25 cellular contexts compared by ENCODE assay signal in genomic region chr16:14104066-14104465, GRCh38. TPM values are rescaled to one million over a fixed set of nuclear protein-coding genes. Genes with fewer than 3 reads are reported as not detected.
A peak's percentile ranks its signal among the peaks of the same experiment; 100 is the strongest.
DNase-seq lines count a peak whose midpoint lies in the region; ATAC-seq and TF ChIP-seq lines count a peak whose summit lies in the region.
"Had no signal": no experiment of that assay in that cellular context is flagged by ENCODE, and none has a peak within 500 bp of the region (broad histone marks: within the 10 kb centered on the region; RNA-seq: fewer than 3 reads in every experiment).

No MANE protein-coding gene starts in this region.

- ATAC-seq in CD8-positive, alpha-beta T cell: no peak
- ATAC-seq in GM21529 (IDR thresholded peaks at IDR 0.05; ENCODE audit: unreplicated experiment) (peak; percentile 47), gastrocnemius medialis (no peak)
- ATAC-seq: A549, K562 had no signal

- H2AFZ ChIP-seq in mesenchymal stem cell (ENCODE audit: low read depth, low read length): no peak overlapping the region
- H2AFZ ChIP-seq: GM23248 had no signal

- no peaks in the 10 kb centered on the region for H3K27me3 ChIP-seq in CD8-positive, alpha-beta T cell (ENCODE audit: insufficient read depth, low read length)
- no peaks in the 10 kb centered on the region for H3K27me3 ChIP-seq in mesenchymal stem cell (ENCODE audit: control insufficient read depth in 1 of 2, insufficient read depth in 1 of 2, low read length in 2 of 2)
- H3K27me3 ChIP-seq in gastrocnemius medialis: no peaks in the 10 kb centered on the region
- H3K27me3 ChIP-seq: Peyer's patch had no signal

- H2BK12ac ChIP-seq in mesenchymal stem cell (ENCODE audit: low read length in 2 of 2): no peak overlapping the region

- no peak overlapping the region for H3K4me2 ChIP-seq in mesenchymal stem cell (ENCODE audit: low read length, poor library complexity, severe bottlenecking)
- H3K4me2 ChIP-seq: A549 had no signal

- H3K4me3 ChIP-seq in CD8-positive, alpha-beta T cell (ENCODE audit: low read depth, low read length): no peak overlapping the region
- H3K4me3 ChIP-seq in mesenchymal stem cell (ENCODE audit: insufficient read depth in 1 of 2, low read depth in 1 of 2, low read length in 2 of 2): no peak overlapping the region
- no peak overlapping the region for H3K4me3 ChIP-seq in gastrocnemius medialis
- H3K4me3 ChIP-seq: A549, GM23248, K562, Peyer's patch had no signal

- H3K27me3 Mint-ChIP-seq in CD8-positive, alpha-beta T cell (ENCODE audit: low read depth): no peaks in the 10 kb centered on the region
- H3K27me3 Mint-ChIP-seq: B cell had no signal

- no peak overlapping the region for H4K8ac ChIP-seq in mesenchymal stem cell (ENCODE audit: low read length)

- DNase-seq in CD8-positive, alpha-beta T cell: no peak
- DNase-seq in mesenchymal stem cell: no peak
- no peak for DNase-seq in gastrocnemius medialis
- no peak for DNase-seq in NCI-H1092 (lab: John Stamatoyannopoulos, UW)
- no peak for DNase-seq in NCI-H226
- no peak for DNase-seq in NCI-H446 (lab: John Stamatoyannopoulos, UW)
- DNase-seq in stimulated activated naive CD4-positive, alpha-beta T cell treated with Interleukin-2 at 50 U/mL for 16 hours (lab: John Stamatoyannopoulos, UW): no peak
- DNase-seq: DMS53, GDM1, GM23248, H9, HFFc6, MM.1S, NCI-H1048, NCI-H1436, NCI-H187 treated with DMSO at 0.1 percent for 48 hours, NCI-H2107, NCI-H524, NCI-H82, Peyer's patch had no signal

- intact Hi-C loops in CD8-positive, alpha-beta T cell (cut with DNase I, micrococcal nuclease): no loop called here
- intact Hi-C loops in gastrocnemius medialis (cut with DNase I; ENCODE audit: low total_unique reads): no loop called here

- H2AK5ac ChIP-seq in mesenchymal stem cell (ENCODE audit: low read length, severe bottlenecking): no peak overlapping the region

- CTCF ChIA-PET in CD8-positive, alpha-beta T cell (lab: Charles Lee): no interaction called here

- H3K4me3 Mint-ChIP-seq in CD8-positive, alpha-beta T cell: no peak overlapping the region
- H3K4me3 Mint-ChIP-seq: B cell, CD14-positive monocyte, H9, HFFc6 had no signal

- H3K4ac ChIP-seq in mesenchymal stem cell (ENCODE audit: low read depth in 1 of 2, low read length in 2 of 2): no peak overlapping the region

- H3K36me3 ChIP-seq in CD8-positive, alpha-beta T cell (ENCODE audit: insufficient read depth, low read length): no peaks in the 10 kb centered on the region
- H3K36me3 ChIP-seq in mesenchymal stem cell (ENCODE audit: control insufficient read depth in 1 of 2, insufficient read depth in 2 of 2, low read depth in 1 of 2, low read length in 2 of 2) (peaks cover 0 to 3% of the 10 kb centered on the region in 2 experiments), gastrocnemius medialis (no peaks in the 10 kb centered on the region)
- H3K36me3 ChIP-seq: Peyer's patch had no signal

- POLR2A ChIA-PET in CD8-positive, alpha-beta T cell (lab: Charles Lee): no interaction called here

- peaks cover 58% of the 10 kb centered on the region for H3K4me1 Mint-ChIP-seq in CD8-positive, alpha-beta T cell (ENCODE audit: low read depth)

- H3K79me1 ChIP-seq in mesenchymal stem cell (replicated peaks; ENCODE audit: low read length, poor library complexity, severe bottlenecking): peaks cover 32% of the 10 kb centered on the region

- H3K36me3 Mint-ChIP-seq in CD8-positive, alpha-beta T cell: no peaks in the 10 kb centered on the region
- H3K36me3 Mint-ChIP-seq: CD14-positive monocyte had no signal

- no peak overlapping the region for H2BK120ac ChIP-seq in mesenchymal stem cell (ENCODE audit: low read depth, low read length)

- H2BK5ac ChIP-seq in mesenchymal stem cell (ENCODE audit: low read depth, low read length, poor library complexity, severe bottlenecking): peak overlapping the region; percentile 51

- no peak for TF ChIP-seq CTCF in CD8-positive, alpha-beta T cell (IDR thresholded peaks at IDR 0.05)
- TF ChIP-seq CTCF in gastrocnemius medialis (IDR thresholded peaks at IDR 0.05 in 4 of 5, conservative IDR thresholded peaks at IDR 0.05 in 1 of 5): no peak

- no peak overlapping the region for H3K14ac ChIP-seq in mesenchymal stem cell (ENCODE audit: low read length in 2 of 2)

- H4K91ac ChIP-seq in mesenchymal stem cell (ENCODE audit: low read length): no peak overlapping the region

- H3K9me3 ChIP-seq in CD8-positive, alpha-beta T cell (ENCODE audit: low read length): no peaks in the 10 kb centered on the region
- H3K9me3 ChIP-seq in mesenchymal stem cell (ENCODE audit: control insufficient read depth, low read length): no peaks in the 10 kb centered on the region
- H3K9me3 ChIP-seq in gastrocnemius medialis: no peaks in the 10 kb centered on the region
- H3K9me3 ChIP-seq: A549, Peyer's patch had no signal

- H3K23ac ChIP-seq in mesenchymal stem cell (ENCODE audit: low read length in 2 of 2): no peak overlapping the region

- no peaks in the 10 kb centered on the region for H3K9me3 Mint-ChIP-seq in CD8-positive, alpha-beta T cell
- H3K9me3 Mint-ChIP-seq: HFFc6 had no signal

- peak overlapping the region; percentile 15 for H3K27ac Mint-ChIP-seq in CD8-positive, alpha-beta T cell
- H3K27ac Mint-ChIP-seq: B cell, CD14-positive monocyte, HFFc6 had no signal

- no peak overlapping the region for H3K9ac ChIP-seq in mesenchymal stem cell (ENCODE audit: low read length)
- H3K9ac ChIP-seq: GM23248 had no signal

- no peak for TF ChIP-seq POLR2A in gastrocnemius medialis (IDR thresholded peaks at IDR 0.05)

- H3K4me1 ChIP-seq in CD8-positive, alpha-beta T cell (ENCODE audit: insufficient read depth, low read length): peaks cover 2% of the 10 kb centered on the region
- no peaks in the 10 kb centered on the region for H3K4me1 ChIP-seq in mesenchymal stem cell (ENCODE audit: control insufficient read depth, insufficient read depth, low read depth, low read length)
- peaks cover 71 to 80% of the 10 kb centered on the region in 2 donors for H3K4me1 ChIP-seq in gastrocnemius medialis

- H3K18ac ChIP-seq in mesenchymal stem cell (ENCODE audit: low read depth in 1 of 2, low read length in 2 of 2): no peak overlapping the region

- in situ Hi-C loops in gastrocnemius medialis (cut with MboI; ENCODE audit: low sequenced_read_pairs in 4 of 4): no loop called here

- no peak overlapping the region for H2BK15ac ChIP-seq in mesenchymal stem cell (ENCODE audit: low read depth, poor library complexity, severe bottlenecking)

- H3K27ac ChIP-seq in CD8-positive, alpha-beta T cell (ENCODE audit: low read depth, low read length): no peak overlapping the region
- H3K27ac ChIP-seq in mesenchymal stem cell (ENCODE audit: low read length, poor library complexity, severe bottlenecking) (no peak overlapping the region), gastrocnemius medialis (peak overlapping the region; percentile 14 to 53 (median 38))
- H3K27ac ChIP-seq: A549, GM23248 had no signal

RNA-seq across cellular contexts. Expression of gene MRTFB, which starts 32.9 kb away (rescaled TPM):
- 10 to 100 TPM; 13.4 to 14.5 TPM for total RNA-seq in CD8-positive, alpha-beta T cell
- 14.5 TPM for polyA plus RNA-seq in mesenchymal stem cell (2013, experiment 1 of 2)
- polyA plus RNA-seq in mesenchymal stem cell (2013, experiment 2 of 2): 12.9 TPM
- 10 to 100 TPM; 12.7 to 20.4 (median 14.8) TPM for total RNA-seq in gastrocnemius medialis

Comparison
In these comparisons a context has a peak if more than half of its experiments do, and no peak if none do; other contexts are left out.
1. H3K27ac ChIP-seq: peak in gastrocnemius medialis (4 of 4); none in CD8-positive, alpha-beta T cell (single experiment) and mesenchymal stem cell (single experiment).